In the genomic region with DNA sequence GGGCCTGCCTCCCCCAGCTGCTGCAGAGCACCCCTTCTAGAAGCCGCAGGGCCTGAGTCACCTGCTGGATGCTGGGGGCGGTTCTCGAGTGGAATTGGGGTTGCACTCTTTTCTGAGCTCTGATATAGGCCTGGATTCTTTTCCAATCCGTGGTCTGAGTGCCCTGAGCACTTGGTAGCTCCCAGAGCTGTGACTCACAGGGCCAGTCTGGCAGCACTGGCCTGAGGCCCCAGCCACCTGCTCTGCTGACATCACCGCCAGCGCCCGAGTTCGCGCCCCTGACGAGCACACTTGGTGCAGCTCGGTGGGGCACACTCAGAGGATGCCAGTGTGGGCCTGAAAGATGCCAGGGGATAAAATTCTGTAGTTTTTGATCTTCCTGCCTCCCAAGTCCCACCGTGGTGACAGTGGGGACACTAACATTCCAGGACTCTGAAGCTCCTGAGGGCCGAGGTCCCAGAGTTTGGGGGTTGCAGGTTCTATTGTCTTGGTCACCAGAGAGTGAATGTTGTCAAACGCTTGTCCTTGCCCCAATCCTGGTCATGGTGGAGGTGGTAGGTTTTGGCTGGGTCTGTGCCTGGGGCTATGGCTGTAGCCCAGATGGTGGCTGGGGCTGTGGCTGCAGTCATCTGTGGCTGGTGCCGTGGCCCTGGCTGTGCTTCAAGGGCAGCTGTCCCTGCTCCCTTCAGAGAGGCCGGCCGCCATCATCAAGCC, we compare ENCODE assay signal across 16 cellular contexts.
DNase-seq lines count a peak whose midpoint lies in the region; ATAC-seq and TF ChIP-seq lines count a peak whose summit lies in the region.
"Had no signal": no experiment of that assay in that cellular context is flagged by ENCODE, and none has a peak within 500 bp of the region (broad histone marks: within the 10 kb centered on the region; RNA-seq: fewer than 3 reads in every experiment).

No MANE protein-coding gene starts in this region.

- 75 to 85% (median 80%) methylated on average over 13 to 17 of the region's 17 CpGs for WGBS in heart left ventricle, 4 donors

- H3K4me1 ChIP-seq in heart left ventricle: peaks cover 0 to 7% (median 0%) of the 10 kb centered on the region in 12 donors

- CTCF ChIA-PET in RWPE1 (lab: Yijun Ruan, JAX): interaction anchor here (0.6 kb wide), 2 partner anchors 53 to 99 kb away, joined by 3 read pairs; no protein-coding TSS in a partner anchor

- DNase-seq in GM03348 (ENCODE audit: low spot score) (peak; percentile 8), RWPE1 (ENCODE audit: low spot score) (peak; percentile 27), heart left ventricle (peak in 3 of 5 donors; percentile 25 to 78 (median 37)), sciatic nerve (ENCODE audit: low spot score) (peak; percentile 55), COR-L47 (lab: John Stamatoyannopoulos, UW) (no peak)
- DNase-seq: HCEC 1CT; NCI-H146; NCI-H69; SHP77 treated with DMSO at 0.1 percent for 48 hours; stimulated activated CD4-positive, alpha-beta T cell treated with anti-CD3 and anti-CD28 coated beads, Interleukin-2, amount 100 ng/mL, for 48 hours had no signal

- H3K27ac ChIP-seq in RWPE1: no peak overlapping the region
- peak overlapping the region in 2 of 12 donors; percentile 12 to 47 for H3K27ac ChIP-seq in heart left ventricle
- H3K27ac ChIP-seq: BLaER1 treated with 17β-estradiol and CSF1 and Interleukin-3, amounts not matched to agents 10 nM and 100 nM had no signal

- TF ChIP-seq POLR2A in heart left ventricle (IDR thresholded peaks at IDR 0.05): no peak

- ATAC-seq in heart left ventricle (peak; percentile 34 to 69 (median 55)), sciatic nerve (no peak), HG03045 (IDR thresholded peaks at IDR 0.05; ENCODE audit: unreplicated experiment) (no peak), GM18861 (IDR thresholded peaks at IDR 0.05; ENCODE audit: unreplicated experiment) (no peak), HG03342 (IDR thresholded peaks at IDR 0.05; ENCODE audit: unreplicated experiment) (no peak)
- ATAC-seq: esophagus mucosa; stimulated activated effector memory CD8-positive, alpha-beta T cell treated with anti-CD3 and anti-CD28 coated beads, Interleukin-12 subunit alpha, Interleukin-12 subunit beta, amount 100 ng/mL, for 72 hours had no signal

- no peaks in the 10 kb centered on the region for H3K27me3 ChIP-seq in heart left ventricle
- H3K27me3 ChIP-seq: BLaER1 treated with 17β-estradiol and CSF1 and Interleukin-3, amounts not matched to agents 10 nM and 100 nM had no signal

- H3K36me3 ChIP-seq in heart left ventricle: peaks cover 0 to 95% (median 73%) of the 10 kb centered on the region in 9 donors

- no peak overlapping the region for H3K4me3 ChIP-seq in heart left ventricle
- H3K4me3 ChIP-seq: BLaER1 treated with 17β-estradiol and CSF1 and Interleukin-3, amounts not matched to agents 10 nM and 100 nM had no signal

- H3K9me3 ChIP-seq in heart left ventricle: no peaks in the 10 kb centered on the region
- H3K9me3 ChIP-seq: BLaER1 treated with 17β-estradiol and CSF1 and Interleukin-3, amounts not matched to agents 10 nM and 100 nM had no signal

- TF ChIP-seq CTCF in RWPE1 (conservative IDR thresholded peaks at IDR 0.05; ENCODE audit: low read depth): no peak
- no peak for TF ChIP-seq CTCF in heart left ventricle (IDR thresholded peaks at IDR 0.05)

- intact Hi-C loops in heart left ventricle (cut with DNase I) (no loop called here), sciatic nerve (cut with DNase I) (no loop called here)

- POLR2A ChIA-PET in RWPE1 (lab: Yijun Ruan, JAX; ENCODE audit: low non-redundant PET): interaction anchor here (0.5 kb wide), 1 partner anchor 46 kb away, joined by 7 read pairs; no protein-coding TSS in a partner anchor

Comparison
In these comparisons a context has a peak if more than half of its experiments do, and no peak if none do; other contexts are left out.
1. ATAC-seq: peak in heart left ventricle (4 of 4); none in sciatic nerve (single experiment), HG03045 (single experiment), GM18861 (single experiment) and HG03342 (single experiment).